Comparison of ENCODE assay signal across 27 cellular contexts in genomic region chr1:1561801-1562470, GRCh38. TPM values are rescaled to one million over a fixed set of nuclear protein-coding genes. Genes with fewer than 3 reads are reported as not detected.
DNase-seq lines count a peak whose midpoint lies in the region; ATAC-seq and TF ChIP-seq lines count a peak whose summit lies in the region.
"Had no signal": no experiment of that assay in that cellular context is flagged by ENCODE, and none has a peak within 500 bp of the region (broad histone marks: within the 10 kb centered on the region; RNA-seq: fewer than 3 reads in every experiment).

No MANE protein-coding gene starts in this region.

- H3K9me3 ChIP-seq in endodermal cell (ENCODE audit: control insufficient read depth, low read length) (peaks cover 6% of the 10 kb centered on the region), SK-N-SH (no peaks in the 10 kb centered on the region)
- H3K9me3 ChIP-seq: A549, BE2C, gastroesophageal sphincter, spleen, stomach, transverse colon had no signal

- no peak overlapping the region for H3K9ac ChIP-seq in endodermal cell (ENCODE audit: extremely low read depth, low read length, poor library complexity, severe bottlenecking)
- H3K9ac ChIP-seq in SK-N-SH = no peak overlapping the region

- 96 to 97% methylated on average over 9 to 15 of the region's 15 CpGs for whole genome bisulfite sequencing in endodermal cell (ENCODE audit: insufficient coverage in 1 of 2, insufficient read length in 1 of 2), 2 experiments
- 95% methylated on average over 14 of the region's 15 CpGs for WGBS in SK-N-SH (ENCODE audit: low lambda C conversion rate)

- H3K4me3 ChIP-seq in endodermal cell (ENCODE audit: low read length) = no peak overlapping the region
- no peak overlapping the region for H3K4me3 ChIP-seq in SK-N-SH (ENCODE audit: low read depth in 2 of 2, low read length in 1 of 2)
- H3K4me3 ChIP-seq: A549, gastroesophageal sphincter, spleen, stomach, transverse colon had no signal

- H3K36me3 ChIP-seq in endodermal cell (ENCODE audit: control insufficient read depth, insufficient read depth, low read length) = peaks cover 67% of the 10 kb centered on the region
- H3K36me3 ChIP-seq in SK-N-SH (replicated peaks in 1 of 2; ENCODE audit: control insufficient read depth in 1 of 2, insufficient read depth in 2 of 2, low read length in 1 of 2) = peaks cover 21 to 40% of the 10 kb centered on the region in 2 experiments

- DNase-seq in activated naive CD4-positive, alpha-beta T cell treated with anti-CD3 and anti-CD28 coated beads, Interleukin-2, amount 50 U/mL, for 72 hours (ENCODE audit: low spot score in 2 of 2) = no peak
- no peak for DNase-seq in activated naive CD4-positive, alpha-beta T cell treated with anti-CD3 and anti-CD28 coated beads, Interleukin-2, amount 10 ng/mL, durations not matched to agents 7 days and 5 days
- DNase-seq in endodermal cell (no peak), SK-N-SH (no peak), NCI-H1694 treated with DMSO at 0.1 percent for 48 hours (lab: John Stamatoyannopoulos, UW) (no peak), germinal center (ENCODE audit: low spot score) (no peak)
- DNase-seq in stimulated activated effector memory CD8-positive, alpha-beta T cell treated with anti-CD3 and anti-CD28 coated beads, Interleukin-12 subunit alpha, Interleukin-12 subunit beta, amount 100 ng/mL, for 72 hours (ENCODE audit: low spot score in 2 of 2) = no peak
- DNase-seq: activated B cell treated with CpG ODN at 0.5 μM for 24 hours; activated CD4-positive, alpha-beta T cell treated with anti-CD3 and anti-CD28 coated beads, Interleukin-2, amount 50 U/mL, for 4 hours; activated naive CD4-positive, alpha-beta T cell treated with Interleukin-2 at 50 U/mL for 16 hours; effector CD4-positive, alpha-beta T cell; H7; kidney; NCI-H146; NCI-H526; spleen; stimulated activated CD4-positive, alpha-beta T cell treated with anti-CD3 and anti-CD28 coated beads, Interleukin-4, amount 100 ng/mL, for 1 hour; stomach; transverse colon had no signal

- peaks cover 28% of the 10 kb centered on the region for H4K20me1 ChIP-seq in SK-N-SH (ENCODE audit: insufficient read depth)

- no peak overlapping the region for H2AFZ ChIP-seq in SK-N-SH (ENCODE audit: low read depth)

- peaks cover 1% of the 10 kb centered on the region for H3K4me1 Mint-ChIP-seq in activated naive CD4-positive, alpha-beta T cell treated with anti-CD3 and anti-CD28 coated beads, Interleukin-2, amount 10 ng/mL, durations not matched to agents 7 days and 5 days
- H3K4me1 Mint-ChIP-seq in IgD-negative memory B cell (peaks cover 2 to 6% (median 5%) of the 10 kb centered on the region in 3 donors), endodermal cell (peaks cover 1% of the 10 kb centered on the region)
- peaks cover 19% of the 10 kb centered on the region for H3K4me1 Mint-ChIP-seq in stimulated activated effector memory CD8-positive, alpha-beta T cell treated with anti-CD3 and anti-CD28 coated beads, Interleukin-12 subunit alpha, Interleukin-12 subunit beta, amount 100 ng/mL, for 72 hours

- no peaks in the 10 kb centered on the region for H3K9me3 Mint-ChIP-seq in activated naive CD4-positive, alpha-beta T cell treated with anti-CD3 and anti-CD28 coated beads, Interleukin-2, amount 50 U/mL, for 72 hours
- no peaks in the 10 kb centered on the region for H3K9me3 Mint-ChIP-seq in activated naive CD4-positive, alpha-beta T cell treated with anti-CD3 and anti-CD28 coated beads, Interleukin-2, amount 10 ng/mL, durations not matched to agents 7 days and 5 days
- H3K9me3 Mint-ChIP-seq in IgD-negative memory B cell (no peaks in the 10 kb centered on the region), endodermal cell (peaks cover 1% of the 10 kb centered on the region)
- no peaks in the 10 kb centered on the region for H3K9me3 Mint-ChIP-seq in stimulated activated effector memory CD8-positive, alpha-beta T cell treated with anti-CD3 and anti-CD28 coated beads, Interleukin-12 subunit alpha, Interleukin-12 subunit beta, amount 100 ng/mL, for 72 hours
- H3K9me3 Mint-ChIP-seq: activated B cell treated with CpG ODN at 0.5 μM for 24 hours had no signal

- peaks cover 79% of the 10 kb centered on the region for H3K79me2 ChIP-seq in SK-N-SH (ENCODE audit: insufficient read depth)

- CTCF ChIA-PET in activated naive CD4-positive, alpha-beta T cell treated with anti-CD3 and anti-CD28 coated beads, Interleukin-2, amount 10 ng/mL, durations not matched to agents 7 days and 5 days (lab: Charles Lee) = no interaction called here
- CTCF ChIA-PET in SK-N-SH (lab: Yijun Ruan, JAX) = no interaction called here

- no peak for ATAC-seq in activated naive CD4-positive, alpha-beta T cell treated with anti-CD3 and anti-CD28 coated beads, Interleukin-2, amount 50 U/mL, for 72 hours
- ATAC-seq in stimulated activated effector memory CD8-positive, alpha-beta T cell treated with anti-CD3 and anti-CD28 coated beads, Interleukin-12 subunit alpha, Interleukin-12 subunit beta, amount 100 ng/mL, for 72 hours = no peak
- ATAC-seq: A549, esophagus mucosa, gastroesophageal sphincter, SK-N-SH treated with all-trans-retinoic acid at 6 μM for 48 hours had no signal

- H3K9me2 ChIP-seq in SK-N-SH = no peaks in the 10 kb centered on the region

- H3K27me3 ChIP-seq in endodermal cell (ENCODE audit: control insufficient read depth, insufficient read depth, low read length, poor library complexity, severe bottlenecking) (no peaks in the 10 kb centered on the region), SK-N-SH (ENCODE audit: insufficient read depth) (no peaks in the 10 kb centered on the region)
- H3K27me3 ChIP-seq: BE2C, gastroesophageal sphincter, spleen, stomach, transverse colon had no signal

- TF ChIP-seq CTCF in endodermal cell (conservative IDR thresholded peaks at IDR 0.05) (no peak), SK-N-SH (IDR thresholded peaks at IDR 0.05) (no peak)

- H3K27me3 Mint-ChIP-seq in activated naive CD4-positive, alpha-beta T cell treated with anti-CD3 and anti-CD28 coated beads, Interleukin-2, amount 10 ng/mL, durations not matched to agents 7 days and 5 days = no peaks in the 10 kb centered on the region
- H3K27me3 Mint-ChIP-seq in IgD-negative memory B cell (no peaks in the 10 kb centered on the region), endodermal cell (ENCODE audit: insufficient read depth) (no peaks in the 10 kb centered on the region)
- H3K27me3 Mint-ChIP-seq: activated B cell treated with CpG ODN at 0.5 μM for 24 hours had no signal

- no peak overlapping the region for H3K4me3 Mint-ChIP-seq in activated naive CD4-positive, alpha-beta T cell treated with anti-CD3 and anti-CD28 coated beads, Interleukin-2, amount 10 ng/mL, durations not matched to agents 7 days and 5 days
- H3K4me3 Mint-ChIP-seq in IgD-negative memory B cell (peak overlapping the region in 1 of 4 donors; percentile 71), endodermal cell (no peak overlapping the region)
- no peak overlapping the region for H3K4me3 Mint-ChIP-seq in stimulated activated effector memory CD8-positive, alpha-beta T cell treated with anti-CD3 and anti-CD28 coated beads, Interleukin-12 subunit alpha, Interleukin-12 subunit beta, amount 100 ng/mL, for 72 hours
- H3K4me3 Mint-ChIP-seq: activated B cell treated with CpG ODN at 0.5 μM for 24 hours had no signal

- H3K4me1 ChIP-seq in endodermal cell (ENCODE audit: control insufficient read depth, insufficient read depth, low read length) (no peaks in the 10 kb centered on the region), SK-N-SH (ENCODE audit: control insufficient read depth in 1 of 2, insufficient read depth in 2 of 2, low read depth in 1 of 2, low read length in 1 of 2) (no peaks in the 10 kb centered on the region)
- H3K4me1 ChIP-seq: A549, BE2C, transverse colon had no signal

- H3K36me3 Mint-ChIP-seq in activated naive CD4-positive, alpha-beta T cell treated with anti-CD3 and anti-CD28 coated beads, Interleukin-2, amount 50 U/mL, for 72 hours = peaks cover 4 to 25% of the 10 kb centered on the region in 2 donors
- peaks cover 46% of the 10 kb centered on the region for H3K36me3 Mint-ChIP-seq in activated naive CD4-positive, alpha-beta T cell treated with anti-CD3 and anti-CD28 coated beads, Interleukin-2, amount 10 ng/mL, durations not matched to agents 7 days and 5 days
- H3K36me3 Mint-ChIP-seq in IgD-negative memory B cell (peaks cover 3% of the 10 kb centered on the region), endodermal cell (ENCODE audit: low read depth) (peaks cover 51% of the 10 kb centered on the region)
- H3K36me3 Mint-ChIP-seq in stimulated activated effector memory CD8-positive, alpha-beta T cell treated with anti-CD3 and anti-CD28 coated beads, Interleukin-12 subunit alpha, Interleukin-12 subunit beta, amount 100 ng/mL, for 72 hours = peaks cover 94% of the 10 kb centered on the region

- H3K27ac ChIP-seq in endodermal cell (ENCODE audit: low read depth, low read length) (no peak overlapping the region), SK-N-SH (ENCODE audit: low read depth in 2 of 2, low read length in 1 of 2) (no peak overlapping the region)
- H3K27ac ChIP-seq: A549, gastroesophageal sphincter, RWPE1, stomach, transverse colon had no signal

- no peak for TF ChIP-seq RAD21 in SK-N-SH (IDR thresholded peaks at IDR 0.05; ENCODE audit: low read length)

- peak overlapping the region; percentile 23 to 79 for H3K27ac Mint-ChIP-seq in activated naive CD4-positive, alpha-beta T cell treated with anti-CD3 and anti-CD28 coated beads, Interleukin-2, amount 50 U/mL, for 72 hours
- H3K27ac Mint-ChIP-seq in activated naive CD4-positive, alpha-beta T cell treated with anti-CD3 and anti-CD28 coated beads, Interleukin-2, amount 10 ng/mL, durations not matched to agents 7 days and 5 days = no peak overlapping the region
- peak overlapping the region in 2 of 3 donors; percentile 19 to 73 for H3K27ac Mint-ChIP-seq in IgD-negative memory B cell
- H3K27ac Mint-ChIP-seq in endodermal cell = peak overlapping the region; percentile 58
- peak overlapping the region; percentile 84 for H3K27ac Mint-ChIP-seq in stimulated activated effector memory CD8-positive, alpha-beta T cell treated with anti-CD3 and anti-CD28 coated beads, Interleukin-12 subunit alpha, Interleukin-12 subunit beta, amount 100 ng/mL, for 72 hours
- H3K27ac Mint-ChIP-seq: activated B cell treated with CpG ODN at 0.5 μM for 24 hours had no signal

- no peak overlapping the region for H3K4me2 ChIP-seq in SK-N-SH
- H3K4me2 ChIP-seq: A549 had no signal

- no peak for TF ChIP-seq EP300 in SK-N-SH (IDR thresholded peaks at IDR 0.05; ENCODE audit: borderline replicate concordance in 1 of 2, low read depth in 1 of 2, low read length in 1 of 2)

- peaks cover 6% of the 10 kb centered on the region for H3F3A ChIP-seq in SK-N-SH (replicated peaks; ENCODE audit: insufficient read depth)

- POLR2A ChIA-PET in SK-N-SH (lab: Yijun Ruan, JAX) = no interaction called here

RNA-seq across cellular contexts. Expression of gene SSU72, which starts 12.7 kb away (rescaled TPM):
- 100 to 1,000 TPM in 1 of 2 donors, 10 to 100 TPM in 1; 82.9 to 121 TPM for total RNA-seq in activated naive CD4-positive, alpha-beta T cell treated with anti-CD3 and anti-CD28 coated beads, Interleukin-2, amount 50 U/mL, for 72 hours
- polyA plus RNA-seq in IgD-negative memory B cell = 176 TPM
- 100 to 1,000 TPM; 133 to 138 TPM for total RNA-seq in endodermal cell
- polyA plus RNA-seq in endodermal cell (2013, experiment 1 of 2) = 130 TPM
- 116 TPM for polyA plus RNA-seq in endodermal cell (2013, experiment 2 of 2)
- polyA plus RNA-seq in SK-N-SH (2012; rRNA removed) = 73.6 and 104 TPM in 2 replicates
- 90.3 and 97.8 TPM in 2 replicates for polyA plus RNA-seq in SK-N-SH (2012; cell fraction: cytosol; rRNA removed)
- polyA plus RNA-seq in SK-N-SH (2012; cell fraction: nucleus; rRNA removed) = 72.0 and 84.8 TPM in 2 replicates

RNA-seq across cellular contexts. Expression of gene TMEM240, which starts 21.5 kb away (rescaled TPM):
- under 1 TPM; 0.41 to 0.58 TPM for total RNA-seq in activated naive CD4-positive, alpha-beta T cell treated with anti-CD3 and anti-CD28 coated beads, Interleukin-2, amount 50 U/mL, for 72 hours
- polyA plus RNA-seq in IgD-negative memory B cell (not detected), SK-N-SH (2012; rRNA removed) (6.5 and 8.1 TPM in 2 replicates)
- total RNA-seq in endodermal cell = 1 to 10 TPM; 6.4 to 6.9 TPM
- polyA plus RNA-seq in endodermal cell (2013, experiment 1 of 2) = 11.5 TPM
- 8.9 TPM for polyA plus RNA-seq in endodermal cell (2013, experiment 2 of 2)
- polyA plus RNA-seq in SK-N-SH (2012; cell fraction: cytosol; rRNA removed) = 3.1 and 4.9 TPM in 2 replicates
- 18.5 and 29.8 TPM in 2 replicates for polyA plus RNA-seq in SK-N-SH (2012; cell fraction: nucleus; rRNA removed)
- total RNA-seq: esophagus mucosa, myocyte had no signal

RNA-seq across cellular contexts. Expression of gene FNDC10, which starts 38.0 kb away (rescaled TPM):
- 1 to 10 TPM in 1 of 2 donors, under 1 TPM in 1; 0.18 to 2.9 TPM for total RNA-seq in activated naive CD4-positive, alpha-beta T cell treated with anti-CD3 and anti-CD28 coated beads, Interleukin-2, amount 50 U/mL, for 72 hours
- polyA plus RNA-seq in IgD-negative memory B cell (not detected), SK-N-SH (2012; rRNA removed) (4.8 and 6.7 TPM in 2 replicates)
- 10 to 100 TPM; 10.4 to 10.8 TPM for total RNA-seq in endodermal cell
- 6.0 TPM for polyA plus RNA-seq in endodermal cell (2013, experiment 1 of 2)
- polyA plus RNA-seq in endodermal cell (2013, experiment 2 of 2) = 5.7 TPM
- polyA plus RNA-seq in SK-N-SH (2012; cell fraction: cytosol; rRNA removed) = 2.4 and 5.1 TPM in 2 replicates
- polyA plus RNA-seq in SK-N-SH (2012; cell fraction: nucleus; rRNA removed) = 2.7 and 3.8 TPM in 2 replicates

RNA-seq across cellular contexts. Expression of gene ATAD3A, which starts 50.0 kb away (rescaled TPM):
- 10 to 100 TPM; 35.7 to 39.7 TPM for total RNA-seq in activated naive CD4-positive, alpha-beta T cell treated with anti-CD3 and anti-CD28 coated beads, Interleukin-2, amount 50 U/mL, for 72 hours
- polyA plus RNA-seq in IgD-negative memory B cell = 12.8 TPM
- 10 to 100 TPM; 42.8 to 47.6 TPM for total RNA-seq in endodermal cell
- 31.3 TPM for polyA plus RNA-seq in endodermal cell (2013, experiment 1 of 2)
- 31.1 TPM for polyA plus RNA-seq in endodermal cell (2013, experiment 2 of 2)
- 34.1 and 40.2 TPM in 2 replicates for polyA plus RNA-seq in SK-N-SH (2012; rRNA removed)
- 17.6 and 25.1 TPM in 2 replicates for polyA plus RNA-seq in SK-N-SH (2012; cell fraction: cytosol; rRNA removed)
- 85.0 and 87.9 TPM in 2 replicates for polyA plus RNA-seq in SK-N-SH (2012; cell fraction: nucleus; rRNA removed)

RNA-seq across cellular contexts. Expression of gene MIB2, which starts 53.4 kb away (rescaled TPM):
- total RNA-seq in activated naive CD4-positive, alpha-beta T cell treated with anti-CD3 and anti-CD28 coated beads, Interleukin-2, amount 50 U/mL, for 72 hours = 10 to 100 TPM; 36.7 to 49.8 TPM
- polyA plus RNA-seq in IgD-negative memory B cell (22.4 TPM), SK-N-SH (2012; rRNA removed) (40.4 and 45.4 TPM in 2 replicates)
- 10 to 100 TPM; 77.4 to 97.9 TPM for total RNA-seq in endodermal cell
- 46.2 TPM for polyA plus RNA-seq in endodermal cell (2013, experiment 1 of 2)
- polyA plus RNA-seq in endodermal cell (2013, experiment 2 of 2) = 42.1 TPM
- 9.2 and 14.6 TPM in 2 replicates for polyA plus RNA-seq in SK-N-SH (2012; cell fraction: cytosol; rRNA removed)
- polyA plus RNA-seq in SK-N-SH (2012; cell fraction: nucleus; rRNA removed) = 262 and 389 TPM in 2 replicates

Comparison
In these comparisons a context has a peak if more than half of its experiments do, and no peak if none do; other contexts are left out.
1. RNA of gene TMEM240, which starts 21.5 kb away (total RNA-seq): 6.4 to 6.9 TPM in endodermal cell; 0.41 to 0.58 TPM in activated naive CD4-positive, alpha-beta T cell treated with anti-CD3 and anti-CD28 coated beads, Interleukin-2, amount 50 U/mL, for 72 hours; every median in the first group is over 4 times any median in the second.